In the genomic region with DNA sequence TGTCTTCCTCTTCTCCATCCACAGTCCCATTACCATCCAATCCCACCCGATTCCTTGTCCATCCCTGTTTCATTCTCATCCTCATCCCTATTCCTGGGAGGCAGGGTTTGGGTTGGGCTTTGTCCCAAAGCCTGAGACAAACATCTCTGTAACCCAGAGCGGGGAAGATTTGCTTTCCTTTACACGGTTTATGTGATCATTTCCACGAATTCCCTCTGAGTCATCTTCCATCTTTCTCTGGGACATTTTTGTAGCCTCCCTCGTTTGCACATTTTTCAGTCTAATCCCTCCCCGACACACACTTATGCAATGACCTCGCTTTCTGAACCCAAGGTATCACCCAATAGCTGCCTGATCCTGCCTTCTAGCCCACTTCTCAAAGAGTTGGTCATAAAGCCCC, we compare ENCODE assay signal across 21 cellular contexts. TPM values are rescaled to one million over a fixed set of nuclear protein-coding genes. Genes with fewer than 3 reads are reported as not detected.
A peak's percentile ranks its signal among the peaks of the same experiment; 100 is the strongest.
DNase-seq lines count a peak whose midpoint lies in the region; TF ChIP-seq lines count a peak whose summit lies in the region.
"Had no signal": no experiment of that assay in that cellular context is flagged by ENCODE, and none has a peak within 500 bp of the region (broad histone marks: within the 10 kb centered on the region; RNA-seq: fewer than 3 reads in every experiment).

No MANE protein-coding gene starts in this region.

- H3K4me1 ChIP-seq in mammary epithelial cell (ENCODE audit: insufficient read depth, low read length) (no peaks in the 10 kb centered on the region), adipocyte (ENCODE audit: control insufficient read depth, insufficient read depth, low read length) (peaks cover 19% of the 10 kb centered on the region)

- H3K9ac ChIP-seq in mammary epithelial cell (ENCODE audit: insufficient read depth, low read length) = no peak overlapping the region
- no peak overlapping the region for H3K9ac ChIP-seq in adipocyte (ENCODE audit: low read length)

- H3K27ac ChIP-seq in mammary epithelial cell (ENCODE audit: insufficient read depth, low read depth, low read length) = no peak overlapping the region

- WGBS in mammary epithelial cell (ENCODE audit: low coverage, missing lambda C conversion rate) = 57% methylated on average over 7 of the region's 7 CpGs

- peaks cover 35% of the 10 kb centered on the region for H3K27me3 Mint-ChIP-seq in MCF 10A (ENCODE audit: insufficient read depth, unreplicated experiment)

- CTCF ChIA-PET in MCF 10A (lab: Yijun Ruan, JAX) (interaction anchor here (0.6 kb wide), 1 partner anchor 306 kb away, joined by 4 read pairs; no protein-coding TSS in a partner anchor), mammary epithelial cell (lab: Charles Lee; ENCODE audit: low non-redundant PET) (no interaction called here)

- H2AFZ ChIP-seq in mammary epithelial cell (ENCODE audit: low read depth, low read length) = no peak overlapping the region

- H3K4me2 ChIP-seq in mammary epithelial cell (ENCODE audit: insufficient read depth, low read depth, low read length) = no peak overlapping the region

- H3K36me3 Mint-ChIP-seq in MCF 10A (ENCODE audit: insufficient read depth, unreplicated experiment) = no peaks in the 10 kb centered on the region
- H3K36me3 Mint-ChIP-seq: activated naive CD4-positive, alpha-beta T cell treated with anti-CD3 and anti-CD28 coated beads, Interleukin-2, amount 50 U/mL, for 24 hours; brain; CD8-positive, alpha-beta memory T cell; mesothelial cell of epicardium had no signal

- no peaks in the 10 kb centered on the region for H3K9me3 ChIP-seq in mammary epithelial cell (replicated peaks; ENCODE audit: insufficient read depth, low read length)
- peaks cover 3% of the 10 kb centered on the region for H3K9me3 ChIP-seq in adipocyte (ENCODE audit: control insufficient read depth, low read length)

- H3K4me1 Mint-ChIP-seq in MCF 10A (ENCODE audit: insufficient read depth, unreplicated experiment) = peaks cover 8% of the 10 kb centered on the region
- H3K4me1 Mint-ChIP-seq: activated CD4-positive, alpha-beta T cell treated with anti-CD3 and anti-CD28 coated beads, Interleukin-2, amount 10 ng/mL, durations not matched to agents 7 days and 5 days; activated naive CD4-positive, alpha-beta T cell treated with anti-CD3 and anti-CD28 coated beads, Interleukin-2, amount 50 U/mL, for 24 hours; brain; CD8-positive, alpha-beta memory T cell had no signal

- no peaks in the 10 kb centered on the region for H3K79me2 ChIP-seq in mammary epithelial cell (ENCODE audit: insufficient read depth, low read length)

- in situ Hi-C loops in mammary epithelial cell (cut with MboI; ENCODE audit: low sequenced_read_pairs in 2 of 2) (no loop called here), ACHN (cut with HindIII; ENCODE audit: low pct_ligation_motif_present, low pct_unique_long_range_greater_than_20kb, low sequenced_read_pairs) (no loop called here)

- TF ChIP-seq CTCF in MCF 10A (IDR thresholded peaks at IDR 0.05; ENCODE audit: unreplicated experiment) (no peak), mammary epithelial cell (conservative IDR thresholded peaks at IDR 0.05 in 1 of 2, IDR thresholded peaks at IDR 0.05 in 1 of 2; ENCODE audit: extremely low read depth in 1 of 2, insufficient read depth in 1 of 2, low read depth in 1 of 2, low read length in 2 of 2) (no peak), fibroblast of villous mesenchyme (IDR thresholded peaks at IDR 0.05; ENCODE audit: insufficient read depth, low read depth, low read length) (no peak)

- no peaks in the 10 kb centered on the region for H4K20me1 ChIP-seq in mammary epithelial cell (ENCODE audit: insufficient read depth, low read length)

- intact Hi-C loops in MCF 10A (cut with micrococcal nuclease) = no loop called here
- intact Hi-C loops in mammary epithelial cell (cut with micrococcal nuclease) = no loop called here
- intact Hi-C loops in head of caudate nucleus (cut with DNase I) = no loop called here

- no peak overlapping the region for H3K4me3 Mint-ChIP-seq in MCF 10A (ENCODE audit: unreplicated experiment)
- H3K4me3 Mint-ChIP-seq: activated CD4-positive, alpha-beta T cell treated with anti-CD3 and anti-CD28 coated beads, Interleukin-2, amount 10 ng/mL, durations not matched to agents 7 days and 5 days; activated naive CD4-positive, alpha-beta T cell treated with anti-CD3 and anti-CD28 coated beads, Interleukin-2, amount 50 U/mL, for 24 hours; brain; CD8-positive, alpha-beta memory T cell; mesothelial cell of epicardium had no signal

- no peak overlapping the region for H3K27ac Mint-ChIP-seq in MCF 10A (ENCODE audit: low read depth, unreplicated experiment)
- H3K27ac Mint-ChIP-seq: activated CD4-positive, alpha-beta T cell treated with anti-CD3 and anti-CD28 coated beads, Interleukin-2, amount 10 ng/mL, durations not matched to agents 7 days and 5 days; activated naive CD4-positive, alpha-beta T cell treated with anti-CD3 and anti-CD28 coated beads, Interleukin-2, amount 50 U/mL, for 24 hours; brain; CD8-positive, alpha-beta memory T cell; mesothelial cell of epicardium had no signal

- H3K4me3 ChIP-seq in mammary epithelial cell (replicated peaks in 1 of 3; ENCODE audit: insufficient read depth in 1 of 3, low read depth in 2 of 3, low read length in 3 of 3) = no peak overlapping the region
- no peak overlapping the region for H3K4me3 ChIP-seq in adipocyte (ENCODE audit: low read length)
- H3K4me3 ChIP-seq in fibroblast of villous mesenchyme (ENCODE audit: low read depth, low read length) = no peak overlapping the region
- H3K4me3 ChIP-seq: GM12878 had no signal

- no peaks in the 10 kb centered on the region for H3K36me3 ChIP-seq in mammary epithelial cell (ENCODE audit: insufficient read depth, low read length)
- H3K36me3 ChIP-seq in adipocyte (ENCODE audit: control insufficient read depth, insufficient read depth, low read length, severe bottlenecking) = no peaks in the 10 kb centered on the region

- no peaks in the 10 kb centered on the region for H3K27me3 ChIP-seq in mammary epithelial cell (ENCODE audit: insufficient read depth, low read length)
- H3K27me3 ChIP-seq in adipocyte (replicated peaks; ENCODE audit: control insufficient read depth, insufficient read depth, low read length) = peaks cover 36% of the 10 kb centered on the region

- DNase-seq in MCF 10A (ENCODE audit: unreplicated experiment) = peak; percentile 39
- DNase-seq in mammary epithelial cell = no peak
- DNase-seq in adipocyte (ENCODE audit: low read depth) = peak; percentile 24
- peak; percentile 81 for DNase-seq in fibroblast of villous mesenchyme (ENCODE audit: low read depth)
- DNase-seq in stromal cell of bone marrow (ENCODE audit: low read depth) = peak; percentile 45
- no peak for DNase-seq in ACHN
- DNase-seq in GDM1 (lab: John Stamatoyannopoulos, UW) = no peak
- DNase-seq in head of caudate nucleus = no peak
- DNase-seq: activated CD4-positive, alpha-beta T cell treated with anti-CD3 and anti-CD28 coated beads, Interleukin-2, amount 10 ng/mL, durations not matched to agents 7 days and 5 days; activated T-cell treated with anti-CD3 and anti-CD28 coated beads, Interleukin-2, amount 50 U/mL, for 1 hour; CD8-positive, alpha-beta memory T cell; erythroblast; hippocampal formation; kidney glomerular epithelial cell; NCI-H1092; NCI-H2171 had no signal

- POLR2A ChIA-PET in MCF 10A (lab: Yijun Ruan, JAX) = no interaction called here

- dilution Hi-C loops in mammary epithelial cell (cut with HindIII; ENCODE audit: low sequenced_read_pairs) = no loop called here

- BruUV-seq in MCF 10A (replicated peaks; lab: Mats Ljungman, UMichigan) (no TSS peak), mammary epithelial cell (replicated peaks; lab: Mats Ljungman, UMichigan) (no TSS peak)

- H3K9me3 Mint-ChIP-seq in MCF 10A (ENCODE audit: unreplicated experiment) = no peaks in the 10 kb centered on the region
- H3K9me3 Mint-ChIP-seq: activated CD4-positive, alpha-beta T cell treated with anti-CD3 and anti-CD28 coated beads, Interleukin-2, amount 10 ng/mL, durations not matched to agents 7 days and 5 days; activated naive CD4-positive, alpha-beta T cell treated with anti-CD3 and anti-CD28 coated beads, Interleukin-2, amount 50 U/mL, for 24 hours; brain; CD8-positive, alpha-beta memory T cell; mesothelial cell of epicardium had no signal

RNA-seq across cellular contexts. Expression of a gene that starts 22.8 kb away (rescaled TPM):
- 0.10 and 0.30 TPM in 2 replicates for total RNA-seq in MCF 10A (2022)
- under 1 TPM; 0.24 to 0.33 TPM for total RNA-seq in mammary epithelial cell
- 0.06 TPM for polyA plus RNA-seq in mammary epithelial cell
- polyA minus RNA-seq in mammary epithelial cell = not detected
- total RNA-seq in fibroblast of villous mesenchyme = not detected in 2 replicates
- total RNA-seq: CD8-positive, alpha-beta memory T cell; dermis microvascular lymphatic vessel endothelial cell had no signal
- polyA plus RNA-seq: CD8-positive, alpha-beta memory T cell; GM12878 had no signal

RNA-seq across cellular contexts. Expression of a gene that starts 23.0 kb away (rescaled TPM):
- not detected in 2 replicates for total RNA-seq in MCF 10A (2022)
- not detected for total RNA-seq in mammary epithelial cell
- polyA plus RNA-seq in mammary epithelial cell = not detected
- not detected for polyA minus RNA-seq in mammary epithelial cell
- not detected in 2 replicates for total RNA-seq in fibroblast of villous mesenchyme
- total RNA-seq: activated CD4-positive, alpha-beta T cell treated with anti-CD3 and anti-CD28 coated beads, Interleukin-2, amount 10 ng/mL, durations not matched to agents 7 days and 5 days; CD8-positive, alpha-beta memory T cell; dermis microvascular lymphatic vessel endothelial cell; GM12878; mesothelial cell of epicardium had no signal
- polyA plus RNA-seq: CD8-positive, alpha-beta memory T cell; GM12878 had no signal

RNA-seq across cellular contexts. Expression of a gene that starts 38.5 kb away (rescaled TPM):
- total RNA-seq in MCF 10A (2022) (1.3 and 3.0 TPM in 2 replicates), mammary epithelial cell (1 to 10 TPM; 1.8 to 5.5 TPM), fibroblast of villous mesenchyme (not detected in 2 replicates)
- polyA plus RNA-seq in mammary epithelial cell = 2.2 TPM
- polyA minus RNA-seq in mammary epithelial cell = not detected
- total RNA-seq: activated CD4-positive, alpha-beta T cell treated with anti-CD3 and anti-CD28 coated beads, Interleukin-2, amount 10 ng/mL, durations not matched to agents 7 days and 5 days; dermis microvascular lymphatic vessel endothelial cell had no signal
- polyA plus RNA-seq: GM12878 had no signal

RNA-seq across cellular contexts. Expression of a gene that starts 38.6 kb away (rescaled TPM):
- total RNA-seq in MCF 10A (2022) (15.1 and 16.9 TPM in 2 replicates), mammary epithelial cell (10 to 100 TPM; 15.0 to 42.8 TPM), fibroblast of villous mesenchyme (not detected in 2 replicates)
- 10.5 TPM for polyA plus RNA-seq in mammary epithelial cell
- polyA minus RNA-seq in mammary epithelial cell = 25.9 TPM
- total RNA-seq: activated CD4-positive, alpha-beta T cell treated with anti-CD3 and anti-CD28 coated beads, Interleukin-2, amount 10 ng/mL, durations not matched to agents 7 days and 5 days; dermis microvascular lymphatic vessel endothelial cell had no signal

Comparison
In these comparisons a context has a peak if more than half of its experiments do, and no peak if none do; other contexts are left out.
1. DNase-seq: peak in MCF 10A (single experiment), adipocyte (single experiment), fibroblast of villous mesenchyme (single experiment) and stromal cell of bone marrow (single experiment); none in mammary epithelial cell (single experiment), ACHN (single experiment), GDM1 (single experiment) and head of caudate nucleus (0 of 42).